ENCODE assay signal across 27 cellular contexts in genomic region chr16:77238593-77238992, GRCh38. TPM values are rescaled to one million over a fixed set of nuclear protein-coding genes. Genes with fewer than 3 reads are reported as not detected.
DNase-seq lines count a peak whose midpoint lies in the region; FAIRE-seq and TF ChIP-seq lines count a peak whose summit lies in the region.
"Had no signal": no experiment of that assay in that cellular context is flagged by ENCODE, and none has a peak within 500 bp of the region (broad histone marks: within the 10 kb centered on the region; RNA-seq: fewer than 3 reads in every experiment).

No MANE protein-coding gene starts in this region.

- H3K4me1 ChIP-seq in CD4-positive, alpha-beta memory T cell (ENCODE audit: insufficient read depth, low read length): no peaks in the 10 kb centered on the region
- H3K4me1 ChIP-seq: adrenal gland, upper lobe of right lung had no signal

- no peak overlapping the region for H3K4me3 Mint-ChIP-seq in CD4-positive, alpha-beta memory T cell
- H3K4me3 Mint-ChIP-seq: activated B cell treated with CpG ODN at 0.5 μM for 24 hours; mesothelial cell of epicardium; naive B cell; stimulated activated memory B cell treated with anti-CD40 and anti-IgM and Interleukin-4, amounts not matched to agents 10 μg/mL and 1 μg/mL and 100 μg/mL, for 72 hours had no signal

- H3K27me3 ChIP-seq in bronchial epithelial cell (ENCODE audit: control insufficient read depth, insufficient read depth, low read length): no peaks in the 10 kb centered on the region
- H3K27me3 ChIP-seq in CD4-positive, alpha-beta memory T cell (ENCODE audit: insufficient read depth, low read length): no peaks in the 10 kb centered on the region
- H3K27me3 ChIP-seq: body of pancreas had no signal

- peaks cover 2 to 6% (median 5%) of the 10 kb centered on the region in 4 donors for H3K4me1 Mint-ChIP-seq in CD4-positive, alpha-beta memory T cell

- H3K9me3 Mint-ChIP-seq in CD4-positive, alpha-beta memory T cell: peaks cover 0 to 2% (median 0%) of the 10 kb centered on the region in 8 donors
- H3K9me3 Mint-ChIP-seq: activated B cell treated with CpG ODN at 0.5 μM for 24 hours; naive B cell; stimulated activated memory B cell treated with anti-CD40 and anti-IgM and Interleukin-4, amounts not matched to agents 10 μg/mL and 1 μg/mL and 100 μg/mL, for 72 hours had no signal

- FAIRE-seq in bronchial epithelial cell (lab: Jason Lieb, UNC): no peak
- FAIRE-seq: keratinocyte had no signal

- no peak for TF ChIP-seq CTCF in bronchial epithelial cell (IDR thresholded peaks at IDR 0.05; ENCODE audit: insufficient read depth, low read length, severe bottlenecking)
- no peak for TF ChIP-seq CTCF in GM10248 (IDR thresholded peaks at IDR 0.05; ENCODE audit: control extremely low read depth, extremely low read depth, low read depth, missing control alignments)

- no peak overlapping the region for H3K4me3 ChIP-seq in bronchial epithelial cell (ENCODE audit: low read depth, low read length)
- H3K4me3 ChIP-seq in CD4-positive, alpha-beta memory T cell (ENCODE audit: low read length in 2 of 2): no peak overlapping the region
- H3K4me3 ChIP-seq: adrenal gland, body of pancreas, GM23248, upper lobe of right lung had no signal

- POLR2A ChIA-PET in CD4-positive, alpha-beta memory T cell (lab: Charles Lee; ENCODE audit: partially characterized antibody): no interaction called here
- POLR2A ChIA-PET in GM10248 (lab: Yijun Ruan, JAX): no interaction called here

- no peaks in the 10 kb centered on the region for H3K36me3 ChIP-seq in bronchial epithelial cell (ENCODE audit: control insufficient read depth, insufficient read depth, low read length)
- H3K36me3 ChIP-seq in CD4-positive, alpha-beta memory T cell (ENCODE audit: insufficient read depth, low read length): no peaks in the 10 kb centered on the region
- H3K36me3 ChIP-seq: adrenal gland, neutrophil, upper lobe of right lung had no signal

- intact Hi-C loops in CD4-positive, alpha-beta memory T cell (cut with micrococcal nuclease): no loop called here

- peak; percentile 58 for DNase-seq in DMS53 treated with DMSO at 0.1 percent for 48 hours (lab: John Stamatoyannopoulos, UW; ENCODE audit: unreplicated experiment)
- DNase-seq in M059J (ENCODE audit: low read depth): peak; percentile 30
- DNase-seq in NCI-H345 treated with DMSO at 0.1 percent for 48 hours (lab: John Stamatoyannopoulos, UW; ENCODE audit: unreplicated experiment): peak; percentile 52
- peak; percentile 47 for DNase-seq in bronchial epithelial cell (ENCODE audit: low read depth)
- DNase-seq in NAMALWA (ENCODE audit: low spot score): no peak
- no peak for DNase-seq in CD4-positive, alpha-beta memory T cell
- DNase-seq in GM10248 (ENCODE audit: extremely low spot score): no peak
- DNase-seq: activated B cell treated with CpG ODN at 0.5 μM for 24 hours; activated CD4-positive, alpha-beta T cell treated with anti-CD3 and anti-CD28 coated beads, Interleukin-2, amount 50 U/mL, for 4 hours; activated naive CD4-positive, alpha-beta T cell treated with Interleukin-2 at 50 U/mL for 16 hours; adrenal gland; body of pancreas; effector CD8-positive, alpha-beta T cell; glutamatergic neuron; GM23248; IMR-90; left ventricle myocardium superior; naive B cell; NCI-H1105 treated with DMSO at 0.1 percent for 48 hours; stimulated activated CD4-positive, alpha-beta T cell treated with anti-CD3 and anti-CD28 coated beads, Interleukin-4, amount 100 ng/mL, for 4 hours; T-helper 1 cell; upper lobe of right lung had no signal

- peaks cover 8 to 14% of the 10 kb centered on the region in 2 donors for H3K27me3 Mint-ChIP-seq in CD4-positive, alpha-beta memory T cell

- no peaks in the 10 kb centered on the region for H3K36me3 Mint-ChIP-seq in CD4-positive, alpha-beta memory T cell
- H3K36me3 Mint-ChIP-seq: mesothelial cell of epicardium; naive B cell; stimulated activated memory B cell treated with anti-CD40 and anti-IgM and Interleukin-4, amounts not matched to agents 10 μg/mL and 1 μg/mL and 100 μg/mL, for 72 hours had no signal

- CTCF ChIA-PET in CD4-positive, alpha-beta memory T cell (lab: Charles Lee; ENCODE audit: partially characterized antibody): interaction anchor here (17.6 kb wide), 1 partner anchor 347 kb away, joined by 216 read pairs; no protein-coding TSS in a partner anchor
- CTCF ChIA-PET in GM10248 (lab: Yijun Ruan, JAX): interaction anchor here (7.3 kb wide), 1 partner anchor 347 kb away, joined by 184 read pairs; no protein-coding TSS in a partner anchor

- H3K27ac Mint-ChIP-seq in CD4-positive, alpha-beta memory T cell: no peak overlapping the region
- H3K27ac Mint-ChIP-seq: activated B cell treated with CpG ODN at 0.5 μM for 24 hours; mesothelial cell of epicardium; naive B cell; stimulated activated memory B cell treated with anti-CD40 and anti-IgM and Interleukin-4, amounts not matched to agents 10 μg/mL and 1 μg/mL and 100 μg/mL, for 72 hours had no signal

- H3K9me3 ChIP-seq in CD4-positive, alpha-beta memory T cell (ENCODE audit: control insufficient read depth in 1 of 2, low read length in 2 of 2): no peaks in the 10 kb centered on the region
- H3K9me3 ChIP-seq: adrenal gland, body of pancreas, neutrophil, upper lobe of right lung had no signal

- no peak overlapping the region for H3K27ac ChIP-seq in CD4-positive, alpha-beta memory T cell (ENCODE audit: low read depth, low read length)
- H3K27ac ChIP-seq: adrenal gland, body of pancreas, GM23248, neutrophil, upper lobe of right lung had no signal

RNA-seq across cellular contexts. Expression of gene SYCE1L, which starts 39.4 kb away (rescaled TPM):
- 0.39 TPM in 1 of 2 replicates, not detected in the other for total RNA-seq in M059J (2014; rRNA removed; shearing (Covaris generic))
- 0.38 TPM in 1 of 2 replicates, not detected in the other for total RNA-seq in bronchial epithelial cell
- 10 to 100 TPM; 12.5 to 16.0 TPM for total RNA-seq in CD4-positive, alpha-beta memory T cell
- polyA plus RNA-seq in CD4-positive, alpha-beta memory T cell: 1 to 10 TPM; 1.9 to 5.4 TPM
- total RNA-seq: GM23248, IMR-90, SK-MEL-5 had no signal
- polyA plus RNA-seq: GM23248 had no signal

RNA-seq across cellular contexts. Expression of gene MON1B, which starts 47.6 kb away (rescaled TPM):
- 12.5 and 16.3 TPM in 2 replicates for total RNA-seq in M059J (2014; rRNA removed; shearing (Covaris generic))
- total RNA-seq in bronchial epithelial cell: 6.8 and 9.2 TPM in 2 replicates
- total RNA-seq in CD4-positive, alpha-beta memory T cell: 10 to 100 TPM; 82.4 to 85.4 TPM
- 10 to 100 TPM; 30.5 to 49.1 TPM for polyA plus RNA-seq in CD4-positive, alpha-beta memory T cell

Comparison
In these comparisons a context has a peak if more than half of its experiments do, and no peak if none do; other contexts are left out.
1. DNase-seq: peak in DMS53 treated with DMSO at 0.1 percent for 48 hours (single experiment), M059J (single experiment), NCI-H345 treated with DMSO at 0.1 percent for 48 hours (single experiment) and bronchial epithelial cell (single experiment); none in NAMALWA (single experiment), CD4-positive, alpha-beta memory T cell (0 of 5) and GM10248 (single experiment).